23 cellular contexts compared by ENCODE assay signal in genomic region chr15:70079831-70080230, GRCh38. TPM values are rescaled to one million over a fixed set of nuclear protein-coding genes. Genes with fewer than 3 reads are reported as not detected.
DNase-seq lines count a peak whose midpoint lies in the region; ATAC-seq, FAIRE-seq and TF ChIP-seq lines count a peak whose summit lies in the region.
"Had no signal": no experiment of that assay in that cellular context is flagged by ENCODE, and none has a peak within 500 bp of the region (broad histone marks: within the 10 kb centered on the region; RNA-seq: fewer than 3 reads in every experiment).

No MANE protein-coding gene starts in this region.

- no peak overlapping the region for H2AK5ac ChIP-seq in neuronal stem cell (ENCODE audit: low read depth, low read length)

- peak overlapping the region; percentile 14 for H3K27ac Mint-ChIP-seq in CD4-positive, alpha-beta T cell
- peak overlapping the region; percentile 82 for H3K27ac Mint-ChIP-seq in progenitor cell of endocrine pancreas
- H3K27ac Mint-ChIP-seq in activated naive CD4-positive, alpha-beta T cell treated with anti-CD3 and anti-CD28 coated beads, Interleukin-2, amount 10 ng/mL, durations not matched to agents 7 days and 5 days: no peak overlapping the region
- H3K27ac Mint-ChIP-seq: B cell, HFFc6 had no signal

- H4K8ac ChIP-seq in neuronal stem cell (ENCODE audit: low read depth, low read length): no peak overlapping the region

- no peak overlapping the region for H3K27ac ChIP-seq in CD4-positive, alpha-beta T cell (ENCODE audit: low read depth, low read length)
- H3K27ac ChIP-seq in VCaP (peak overlapping the region; percentile 38), HepG2 (ENCODE audit: extremely low read length, insufficient read depth, low read length) (peak overlapping the region; percentile 90), neuronal stem cell (replicated peaks; ENCODE audit: low read length) (no peak overlapping the region)
- H3K27ac ChIP-seq: C4-2B had no signal

- in situ Hi-C loops in HepG2 (cut with HindIII; ENCODE audit: extremely low pct_ligation_motif_present, low pct_unique_long_range_greater_than_20kb): loop anchor here (25.0 kb wide), 1 partner anchor 618 kb away; the partner anchor contains the start of gene RPLP1

- H3K4me1 Mint-ChIP-seq in CD4-positive, alpha-beta T cell (ENCODE audit: low read depth): peaks cover 62% of the 10 kb centered on the region
- H3K4me1 Mint-ChIP-seq in progenitor cell of endocrine pancreas (ENCODE audit: low read depth): peaks cover 63% of the 10 kb centered on the region
- H3K4me1 Mint-ChIP-seq in activated naive CD4-positive, alpha-beta T cell treated with anti-CD3 and anti-CD28 coated beads, Interleukin-2, amount 10 ng/mL, durations not matched to agents 7 days and 5 days: peaks cover 23% of the 10 kb centered on the region

- TF ChIP-seq RAD21 in HepG2 (CRISPR knock-in tag; IDR thresholded peaks at IDR 0.05): no peak

- TF ChIP-seq EP300 in HepG2 (IDR thresholded peaks at IDR 0.05; ENCODE audit: low read depth in 2 of 2, low read length in 2 of 2): no peak
- TF ChIP-seq EP300 in HepG2 (CRISPR knock-in tag; IDR thresholded peaks at IDR 0.05; ENCODE audit: borderline replicate concordance): no peak

- H2BK12ac ChIP-seq in neuronal stem cell (ENCODE audit: low read length): no peak overlapping the region

- no peak overlapping the region for H2BK5ac ChIP-seq in neuronal stem cell (ENCODE audit: low read length)

- H2BK120ac ChIP-seq in neuronal stem cell (ENCODE audit: low read depth, low read length): no peak overlapping the region

- H3K4me3 Mint-ChIP-seq in CD4-positive, alpha-beta T cell: no peak overlapping the region
- H3K4me3 Mint-ChIP-seq in progenitor cell of endocrine pancreas (ENCODE audit: low read depth): peak overlapping the region; percentile 45
- H3K4me3 Mint-ChIP-seq in activated naive CD4-positive, alpha-beta T cell treated with anti-CD3 and anti-CD28 coated beads, Interleukin-2, amount 10 ng/mL, durations not matched to agents 7 days and 5 days: no peak overlapping the region
- H3K4me3 Mint-ChIP-seq: B cell; CD8-positive, alpha-beta memory T cell; HFFc6 had no signal

- ATAC-seq in CD4-positive, alpha-beta T cell (ENCODE audit: poor library complexity): no peak
- ATAC-seq in HepG2 (no peak), GM21423 (IDR thresholded peaks at IDR 0.05; ENCODE audit: unreplicated experiment) (no peak)

- H4K91ac ChIP-seq in neuronal stem cell (ENCODE audit: low read depth, low read length, poor library complexity): no peak overlapping the region

- no peaks in the 10 kb centered on the region for H3K9me3 Mint-ChIP-seq in CD4-positive, alpha-beta T cell
- H3K9me3 Mint-ChIP-seq in progenitor cell of endocrine pancreas (ENCODE audit: low read depth): no peaks in the 10 kb centered on the region
- no peaks in the 10 kb centered on the region for H3K9me3 Mint-ChIP-seq in activated naive CD4-positive, alpha-beta T cell treated with anti-CD3 and anti-CD28 coated beads, Interleukin-2, amount 10 ng/mL, durations not matched to agents 7 days and 5 days
- H3K9me3 Mint-ChIP-seq: CD8-positive, alpha-beta memory T cell; HFFc6 had no signal

- peaks cover 16% of the 10 kb centered on the region for H3K79me2 ChIP-seq in HepG2 (ENCODE audit: insufficient read depth, low read length)

- CTCF ChIA-PET in CD4-positive, alpha-beta T cell (lab: Charles Lee): no interaction called here
- CTCF ChIA-PET in HepG2 (lab: Yijun Ruan, JAX; ENCODE audit: low intra/inter-chr PET ratio, low total read pairs): no interaction called here
- CTCF ChIA-PET in activated naive CD4-positive, alpha-beta T cell treated with anti-CD3 and anti-CD28 coated beads, Interleukin-2, amount 10 ng/mL, durations not matched to agents 7 days and 5 days (lab: Charles Lee): no interaction called here

- POLR2A ChIA-PET in CD4-positive, alpha-beta T cell (lab: Charles Lee): no interaction called here
- POLR2A ChIA-PET in HepG2 (lab: Yijun Ruan, JAX): interaction anchor here (0.9 to 5.1 kb wide), 4 partner anchors 16 to 628 kb away, joined by 3 to 152 read pairs (median 5); partner anchors contain the start of genes RPLP1 and TLE3

- no peak for TF ChIP-seq CTCF in CD4-positive, alpha-beta T cell (IDR thresholded peaks at IDR 0.05)
- TF ChIP-seq CTCF in VCaP (conservative IDR thresholded peaks at IDR 0.05) (no peak), HepG2 (CRISPR knock-in tag; IDR thresholded peaks at IDR 0.05) (no peak), progenitor cell of endocrine pancreas (IDR thresholded peaks at IDR 0.05; ENCODE audit: unreplicated experiment) (no peak)

- H3K36me3 Mint-ChIP-seq in CD4-positive, alpha-beta T cell (ENCODE audit: low read depth): peaks cover 92% of the 10 kb centered on the region
- H3K36me3 Mint-ChIP-seq in progenitor cell of endocrine pancreas (ENCODE audit: insufficient read depth): peaks cover 36% of the 10 kb centered on the region
- peaks cover 56% of the 10 kb centered on the region for H3K36me3 Mint-ChIP-seq in activated naive CD4-positive, alpha-beta T cell treated with anti-CD3 and anti-CD28 coated beads, Interleukin-2, amount 10 ng/mL, durations not matched to agents 7 days and 5 days

- peaks cover 64% of the 10 kb centered on the region for H4K20me1 ChIP-seq in HepG2 (ENCODE audit: insufficient read depth, low read length)

- H3K9me3 ChIP-seq in CD4-positive, alpha-beta T cell (ENCODE audit: control insufficient read depth, low read length): no peaks in the 10 kb centered on the region
- H3K9me3 ChIP-seq in HepG2 (ENCODE audit: low read length) (no peaks in the 10 kb centered on the region), neuronal stem cell (replicated peaks in 1 of 2; ENCODE audit: control insufficient read depth in 2 of 2, insufficient read depth in 1 of 2, low read depth in 1 of 2, low read length in 2 of 2) (no peaks in the 10 kb centered on the region)
- H3K9me3 ChIP-seq: HAP-1, MG63, Peyer's patch had no signal

- no peak for FAIRE-seq in HepG2 (lab: Jason Lieb, UNC)
- FAIRE-seq: GM19239 had no signal

- H3K14ac ChIP-seq in neuronal stem cell (ENCODE audit: low read length): no peak overlapping the region

- WGBS in HepG2 (ENCODE audit: low lambda C conversion rate): 86% methylated on average over 7 of the region's 7 CpGs
- WGBS in neuronal stem cell (ENCODE audit: extremely low coverage in 2 of 2, insufficient read length in 2 of 2, insufficient replicate concordance in 1 of 2), 2 donors: no CpG with 5 or more reads among the region's 7 CpGs

- DNase-seq in CD4-positive, alpha-beta T cell: no peak
- no peak for DNase-seq in HepG2 (ENCODE audit: low spot score)
- DNase-seq in progenitor cell of endocrine pancreas (ENCODE audit: low spot score, unreplicated experiment): no peak
- no peak for DNase-seq in neuronal stem cell (ENCODE audit: low spot score)
- DNase-seq in activated naive CD4-positive, alpha-beta T cell treated with anti-CD3 and anti-CD28 coated beads, Interleukin-2, amount 10 ng/mL, durations not matched to agents 7 days and 5 days: no peak
- DNase-seq: Calu3; CD8-positive, alpha-beta memory T cell; HFFc6; IMR-90; KG1; MG63; NCI-H2029; NCI-H446; NCI-H526 treated with DMSO at 0.1 percent for 48 hours; SHP77 treated with DMSO at 0.1 percent for 48 hours; SW 1271 had no signal

- TF ChIP-seq POLR2A in HepG2 (IDR thresholded peaks at IDR 0.05; ENCODE audit: insufficient read depth in 1 of 2, low read depth in 2 of 2, low read length in 2 of 2): no peak

- no peak overlapping the region for H3K18ac ChIP-seq in neuronal stem cell (ENCODE audit: low read length)

- no peaks in the 10 kb centered on the region for H3K27me3 Mint-ChIP-seq in CD4-positive, alpha-beta T cell
- no peaks in the 10 kb centered on the region for H3K27me3 Mint-ChIP-seq in progenitor cell of endocrine pancreas
- H3K27me3 Mint-ChIP-seq in activated naive CD4-positive, alpha-beta T cell treated with anti-CD3 and anti-CD28 coated beads, Interleukin-2, amount 10 ng/mL, durations not matched to agents 7 days and 5 days: no peaks in the 10 kb centered on the region
- H3K27me3 Mint-ChIP-seq: B cell; CD8-positive, alpha-beta memory T cell had no signal

- H3K4me3 ChIP-seq in HepG2 (replicated peaks in 1 of 3; ENCODE audit: insufficient read depth in 1 of 3, low read depth in 2 of 3, low read length in 3 of 3) (peak overlapping the region in 1 of 3 experiments; percentile 50; a peak in 2 of 6 replicates), neuronal stem cell (ENCODE audit: low read length in 2 of 2) (no peak overlapping the region)
- H3K4me3 ChIP-seq: HAP-1, MG63, Peyer's patch had no signal

- peaks cover 48% of the 10 kb centered on the region for H3K4me1 ChIP-seq in HepG2 (ENCODE audit: insufficient read depth, low read length)
- peaks cover 37 to 48% of the 10 kb centered on the region in 2 donors for H3K4me1 ChIP-seq in neuronal stem cell (ENCODE audit: control insufficient read depth in 2 of 2, insufficient read depth in 1 of 2, low read depth in 1 of 2, low read length in 2 of 2)

- no peak overlapping the region for H3K23ac ChIP-seq in neuronal stem cell (ENCODE audit: low read depth, low read length, poor library complexity)

- H3K4me2 ChIP-seq in HepG2 (ENCODE audit: low read depth, low read length) (peak overlapping the region; percentile 77), neuronal stem cell (ENCODE audit: insufficient read depth, low read length, poor library complexity, severe bottlenecking) (no peak overlapping the region)

- no TSS peak for BruUV-seq in HepG2 (replicated peaks; lab: Mats Ljungman, UMichigan)

- intact Hi-C loops in CD4-positive, alpha-beta T cell (cut with DNase I, micrococcal nuclease): loop anchor here in 1 of 2 experiments (10.0 kb wide), 1 partner anchor 55 kb away; no protein-coding TSS in a partner anchor
- intact Hi-C loops in HepG2 (cut with micrococcal nuclease; ENCODE audit: unreplicated experiment): loop anchor here (1.0 kb wide), 1 partner anchor 17 kb away; the partner anchor contains the start of gene TLE3

- no peak overlapping the region for H3K4ac ChIP-seq in neuronal stem cell (ENCODE audit: low read length)

- H2BK15ac ChIP-seq in neuronal stem cell (ENCODE audit: low read length): no peak overlapping the region

- 0 out of 2 replicates have a peak overlapping the region, but pooled peaks have one; percentile 61 for H3K9ac ChIP-seq in HepG2 (ENCODE audit: insufficient read depth, low read depth, low read length)
- H3K9ac ChIP-seq in neuronal stem cell (ENCODE audit: low read depth, low read length, poor library complexity): no peak overlapping the region

- no peak overlapping the region for H2AFZ ChIP-seq in HepG2 (ENCODE audit: low read length)
- H2AFZ ChIP-seq in neuronal stem cell (ENCODE audit: low read length): no peak overlapping the region

- H3K79me1 ChIP-seq in neuronal stem cell (ENCODE audit: low read depth, low read length): peaks cover 8% of the 10 kb centered on the region

- H3K36me3 ChIP-seq in HepG2 (replicated peaks in 1 of 2; ENCODE audit: control insufficient read depth in 1 of 2, insufficient read depth in 2 of 2, low read length in 2 of 2) (peaks cover 22 to 56% of the 10 kb centered on the region in 2 experiments; a peak in 4 of 5 replicates), neuronal stem cell (replicated peaks in 1 of 2; ENCODE audit: control insufficient read depth in 2 of 2, insufficient read depth in 2 of 2, low read length in 2 of 2) (peaks cover 9 to 74% of the 10 kb centered on the region in 2 donors)

- H3K27me3 ChIP-seq in CD4-positive, alpha-beta T cell (ENCODE audit: control insufficient read depth, insufficient read depth, low read length): no peaks in the 10 kb centered on the region
- H3K27me3 ChIP-seq in HepG2 (ENCODE audit: control insufficient read depth in 1 of 2, insufficient read depth in 2 of 2, low read length in 2 of 2) (no peaks in the 10 kb centered on the region), neuronal stem cell (ENCODE audit: control insufficient read depth in 3 of 3, insufficient read depth in 3 of 3, low read depth in 1 of 3, low read length in 3 of 3) (no peaks in the 10 kb centered on the region)
- H3K27me3 ChIP-seq: MG63, Peyer's patch had no signal

RNA-seq across cellular contexts. Expression of gene TLE3, which starts 17.9 kb away (rescaled TPM):
- total RNA-seq in CD4-positive, alpha-beta T cell: 100 to 1,000 TPM; 159 to 167 TPM
- total RNA-seq in HepG2 (2016; rRNA removed; fragmentation: Illumina TruSeq; extraction: Trizol): 11.9 TPM in 2 replicates
- 4.3 and 4.6 TPM in 2 replicates for total RNA-seq in HepG2 (2016; cell fraction: cytosol; rRNA removed; fragmentation: Illumina TruSeq; extraction: Trizol; ENCODE audit: low read depth)
- total RNA-seq in HepG2 (2016; cell fraction: insoluble cytoplasmic fraction; rRNA removed; fragmentation: Illumina TruSeq; extraction: Trizol): 11.3 and 13.4 TPM in 2 replicates
- 6.8 and 8.2 TPM in 2 replicates for total RNA-seq in HepG2 (2016; cell fraction: membrane; rRNA removed; fragmentation: Illumina TruSeq; extraction: Trizol)
- total RNA-seq in HepG2 (2016; cell fraction: nucleus; rRNA removed; fragmentation: Illumina TruSeq; extraction: Trizol): 17.8 and 18.8 TPM in 2 replicates
- polyA plus RNA-seq in HepG2 (2011; rRNA removed): 10.8 and 13.8 TPM in 2 replicates
- polyA plus RNA-seq in HepG2 (2011; cell fraction: cytosol; rRNA removed): 7.1 and 8.6 TPM in 2 replicates
- polyA plus RNA-seq in HepG2 (2011; cell fraction: nucleus; rRNA removed): 48.8 and 69.4 TPM in 2 replicates
- polyA plus RNA-seq in HepG2 (2012): 21.9 and 27.0 TPM in 2 replicates
- 0.89 and 1.1 TPM in 2 replicates for polyA plus RNA-seq in HepG2 (2016; cell fraction: cytosol; fragmentation: Illumina TruSeq; extraction: Trizol; ENCODE audit: low read depth)
- 11.5 and 15.8 TPM in 2 replicates for polyA plus RNA-seq in HepG2 (2016; cell fraction: insoluble cytoplasmic fraction; fragmentation: Illumina TruSeq; extraction: Trizol; ENCODE audit: low read depth)
- 2.4 and 4.2 TPM in 2 replicates for polyA plus RNA-seq in HepG2 (2016; cell fraction: membrane; fragmentation: Illumina TruSeq; extraction: Trizol; ENCODE audit: low read depth)
- polyA plus RNA-seq in HepG2 (2016; cell fraction: nucleus; fragmentation: Illumina TruSeq; extraction: Trizol; ENCODE audit: insufficient read depth, low read depth): 22.7 and 23.0 TPM in 2 replicates
- polyA minus RNA-seq in HepG2 (2011; rRNA and poly(A)+ RNA removed; ENCODE audit: low replicate concordance): 51.1 and 121 TPM in 2 replicates
- 16.1 and 16.6 TPM in 2 replicates for polyA minus RNA-seq in HepG2 (2011; cell fraction: cytosol; rRNA and poly(A)+ RNA removed)
- 57.1 and 60.3 TPM in 2 replicates for polyA minus RNA-seq in HepG2 (2011; cell fraction: nucleus; rRNA and poly(A)+ RNA removed)
- total RNA-seq in progenitor cell of endocrine pancreas: 113 and 124 TPM in 2 replicates
- 27.4 TPM for polyA plus RNA-seq in neuronal stem cell (2013, experiment 1 of 2)
- polyA plus RNA-seq in neuronal stem cell (2013, experiment 2 of 2): 29.0 TPM

Comparison
In these comparisons a context has a peak if more than half of its experiments do, and no peak if none do; other contexts are left out.
1. H3K27ac ChIP-seq: peak in VCaP (single experiment) and HepG2 (single experiment); none in CD4-positive, alpha-beta T cell (single experiment) and neuronal stem cell (single experiment).